In genomic region chr12:54701940-54702592, GRCh38 we compare ENCODE assay signal across 8 cellular contexts. TPM values are rescaled to one million over a fixed set of nuclear protein-coding genes. Genes with fewer than 3 reads are reported as not detected.
DNase-seq lines count a peak whose midpoint lies in the region; ATAC-seq and TF ChIP-seq lines count a peak whose summit lies in the region.

No MANE protein-coding gene starts in this region.

- H3K4me1 Mint-ChIP-seq in chondrocyte (ENCODE audit: low read depth), result no peaks in the 10 kb centered on the region

- no peaks in the 10 kb centered on the region for H3K36me3 Mint-ChIP-seq in chondrocyte (ENCODE audit: low read depth)

- H3K4me1 ChIP-seq in heart left ventricle (no peaks in the 10 kb centered on the region), mesendoderm (ENCODE audit: control insufficient read depth, low read depth, low read length) (peaks cover 2% of the 10 kb centered on the region)

- WGBS in heart left ventricle, 4 donors, result 21 to 31% (median 25%) methylated on average over 2 of the region's 2 CpGs
- no CpG with 5 or more reads among the region's 2 CpGs for WGBS in mesendoderm (ENCODE audit: extremely low coverage, insufficient coverage, low lambda C conversion rate)

- H2BK5ac ChIP-seq in mesendoderm (ENCODE audit: low read length), result no peak overlapping the region

- no peak overlapping the region for H3K4me3 ChIP-seq in heart left ventricle
- no peak overlapping the region for H3K4me3 ChIP-seq in mesendoderm (ENCODE audit: low read length)

- no peak overlapping the region for H2BK15ac ChIP-seq in mesendoderm (replicated peaks; ENCODE audit: low read depth)

- intact Hi-C loops in heart left ventricle (cut with DNase I), result loop anchor here in 9 of 10 donors (2.0 to 10.0 kb wide), 5 partner anchors 255 to 373 kb away; no protein-coding TSS in a partner anchor
- intact Hi-C loops in Right ventricle myocardium inferior (cut with DNase I), result loop anchor here (5.0 kb wide), 2 partner anchors 255 to 370 kb away; no protein-coding TSS in a partner anchor

- H3K27ac ChIP-seq in heart left ventricle, result no peak overlapping the region
- H3K27ac ChIP-seq in mesendoderm (ENCODE audit: low read depth, low read length), result no peak overlapping the region

- no peak overlapping the region for H3K4me2 ChIP-seq in mesendoderm (ENCODE audit: low read length)

- no peak overlapping the region for H3K18ac ChIP-seq in mesendoderm (ENCODE audit: low read length)

- no peak overlapping the region for H3K23ac ChIP-seq in mesendoderm (ENCODE audit: low read length)

- TF ChIP-seq POLR2A in heart left ventricle (IDR thresholded peaks at IDR 0.05), result no peak

- no peak overlapping the region for H3K56ac ChIP-seq in mesendoderm (ENCODE audit: low read length)

- no peak overlapping the region for H3K27ac Mint-ChIP-seq in chondrocyte (ENCODE audit: unreplicated experiment)

- no peak for ATAC-seq in heart left ventricle
- no peak for ATAC-seq in Right ventricle myocardium inferior
- ATAC-seq in HG03342 (IDR thresholded peaks at IDR 0.05; ENCODE audit: unreplicated experiment), result peak; percentile 55
- ATAC-seq in GM18873 (IDR thresholded peaks at IDR 0.05; ENCODE audit: low FRiP score, unreplicated experiment), result no peak
- no peak for ATAC-seq in esophagus mucosa

- no peak overlapping the region for H3K4me3 Mint-ChIP-seq in chondrocyte (ENCODE audit: unreplicated experiment)

- no peaks in the 10 kb centered on the region for H3K9me3 Mint-ChIP-seq in chondrocyte (ENCODE audit: low read depth)

- no peak overlapping the region for H3K9ac ChIP-seq in mesendoderm (ENCODE audit: low read length)

- H3K79me2 ChIP-seq in mesendoderm (ENCODE audit: control insufficient read depth, insufficient read depth, low read length), result no peaks in the 10 kb centered on the region

- H3K9me3 ChIP-seq in heart left ventricle, result no peaks in the 10 kb centered on the region

- H4K5ac ChIP-seq in mesendoderm (ENCODE audit: low read length), result no peak overlapping the region

- H3K36me3 ChIP-seq in heart left ventricle, result no peaks in the 10 kb centered on the region
- H3K36me3 ChIP-seq in mesendoderm (ENCODE audit: control insufficient read depth, insufficient read depth, low read length), result no peaks in the 10 kb centered on the region

- H2AK5ac ChIP-seq in mesendoderm (ENCODE audit: low read length), result no peak overlapping the region

- H3K27me3 ChIP-seq in heart left ventricle, result peaks cover 0 to 4% (median 0%) of the 10 kb centered on the region in 9 donors
- H3K27me3 ChIP-seq in mesendoderm (ENCODE audit: insufficient read depth, low read length, poor library complexity), result no peaks in the 10 kb centered on the region

- no peaks in the 10 kb centered on the region for H3K79me1 ChIP-seq in mesendoderm (ENCODE audit: low read length)

- no peak overlapping the region for H4K8ac ChIP-seq in mesendoderm (ENCODE audit: low read depth, low read length)

- DNase-seq in heart left ventricle (no peak), Right ventricle myocardium inferior (ENCODE audit: missing footprints) (no peak), NOMO-1 treated with DMSO at 0.1 percent for 48 hours (lab: John Stamatoyannopoulos, UW; ENCODE audit: unreplicated experiment) (peak; percentile 69), chondrocyte (ENCODE audit: low spot score) (no peak), mesendoderm (peak; percentile 60)

- H3K4ac ChIP-seq in mesendoderm (ENCODE audit: low read depth, low read length), result no peak overlapping the region

- H2BK120ac ChIP-seq in mesendoderm (ENCODE audit: low read depth, low read length), result no peak overlapping the region

- peak; percentile 36 to 71 (median 58) for TF ChIP-seq CTCF in heart left ventricle (IDR thresholded peaks at IDR 0.05)
- TF ChIP-seq CTCF in chondrocyte (IDR thresholded peaks at IDR 0.05), result peak; percentile 83

- peaks cover 25% of the 10 kb centered on the region for H3K27me3 Mint-ChIP-seq in chondrocyte (ENCODE audit: low read depth)

RNA-seq across cellular contexts. Expression of gene DCD, which starts 53.9 kb away (rescaled TPM):
- not detected for total RNA-seq in heart left ventricle
- polyA plus RNA-seq in heart left ventricle, result not detected
- not detected for total RNA-seq in Right ventricle myocardium inferior
- not detected in 3 replicates for total RNA-seq in chondrocyte
- polyA plus RNA-seq in mesendoderm (2013, experiment 1 of 2), result not detected
- polyA plus RNA-seq in mesendoderm (2013, experiment 2 of 2), result not detected
- total RNA-seq in esophagus mucosa, result not detected

Comparison
In these comparisons a context has a peak if more than half of its experiments do, and no peak if none do; other contexts are left out.
1. DNase-seq: peak in NOMO-1 treated with DMSO at 0.1 percent for 48 hours (single experiment) and mesendoderm (single experiment); none in heart left ventricle (0 of 5), Right ventricle myocardium inferior (single experiment) and chondrocyte (single experiment).